15 cellular contexts compared by ENCODE assay signal in genomic region chr13:26614721-26615120, GRCh38.
"Had no signal": no experiment of that assay in that cellular context is flagged by ENCODE, and none has a peak within 500 bp of the region (broad histone marks: within the 10 kb centered on the region; RNA-seq: fewer than 3 reads in every experiment).

No MANE protein-coding gene starts in this region.

- DNase-seq: activated CD4-positive, alpha-beta T cell treated with anti-CD3 and anti-CD28 coated beads, Interleukin-2, amount 50 U/mL, for 1 hour; activated CD4-positive, CD25-positive, alpha-beta regulatory T cell treated with anti-CD3 and anti-CD28 coated beads, Interleukin-2, amount 50 U/mL, for 72 hours; activated CD8-positive, alpha-beta memory T cell treated with anti-CD3 and anti-CD28 coated beads for 24 hours; activated gamma-delta T cell; dermis blood vessel endothelial cell; effector memory CD8-positive, alpha-beta T cell; immature natural killer cell; kidney glomerular epithelial cell; left ventricle myocardium inferior; stimulated activated CD4-positive, alpha-beta T cell treated with anti-CD3 and anti-CD28 coated beads, Interleukin-12 subunit alpha, Interleukin-12 subunit beta, amount 100 ng/mL, for 4 hours; stimulated activated CD4-positive, alpha-beta T cell treated with anti-CD3 and anti-CD28 coated beads, Interleukin-1b, Interleukin-23, amount 100 ng/mL, for 48 hours; stimulated activated CD8-positive, alpha-beta memory T cell treated with anti-CD3 and anti-CD28 coated beads, Interleukin-4, amount 100 ng/mL, for 48 hours; stimulated activated naive CD4-positive, alpha-beta T cell; T1000; thyroid gland had no signal

- H3K9me3 ChIP-seq: left ventricle myocardium inferior, thyroid gland had no signal

- H3K27me3 ChIP-seq: thyroid gland had no signal

- H3K4me3 ChIP-seq: left ventricle myocardium inferior, thyroid gland had no signal

- H3K27ac ChIP-seq: left ventricle myocardium inferior, thyroid gland had no signal

- H3K36me3 ChIP-seq: left ventricle myocardium inferior, thyroid gland had no signal
